ENCODE assay signal across 1 cellular context in genomic region chr4:39026096-39026495, GRCh38.
TF ChIP-seq lines count a peak whose summit lies in the region.

No MANE protein-coding gene starts in this region.

TF ChIP-seq in IMR-90, 13 proteins besides CTCF, POLR2A, EP300 and RAD21:
- no peak for TF ChIP-seq BHLHE40 (IDR thresholded peaks at IDR 0.05; ENCODE audit: low read depth, low read length)
- TF ChIP-seq RCOR1 (IDR thresholded peaks at IDR 0.05; ENCODE audit: insufficient replicate concordance, low read length): no peak
- no peak for TF ChIP-seq MAFK (IDR thresholded peaks at IDR 0.05; ENCODE audit: low read depth, low read length)
- no peak for TF ChIP-seq NFE2L2 (IDR thresholded peaks at IDR 0.05; ENCODE audit: low read depth, low read length)
